1 cellular context compared by ENCODE assay signal in the genomic region with DNA sequence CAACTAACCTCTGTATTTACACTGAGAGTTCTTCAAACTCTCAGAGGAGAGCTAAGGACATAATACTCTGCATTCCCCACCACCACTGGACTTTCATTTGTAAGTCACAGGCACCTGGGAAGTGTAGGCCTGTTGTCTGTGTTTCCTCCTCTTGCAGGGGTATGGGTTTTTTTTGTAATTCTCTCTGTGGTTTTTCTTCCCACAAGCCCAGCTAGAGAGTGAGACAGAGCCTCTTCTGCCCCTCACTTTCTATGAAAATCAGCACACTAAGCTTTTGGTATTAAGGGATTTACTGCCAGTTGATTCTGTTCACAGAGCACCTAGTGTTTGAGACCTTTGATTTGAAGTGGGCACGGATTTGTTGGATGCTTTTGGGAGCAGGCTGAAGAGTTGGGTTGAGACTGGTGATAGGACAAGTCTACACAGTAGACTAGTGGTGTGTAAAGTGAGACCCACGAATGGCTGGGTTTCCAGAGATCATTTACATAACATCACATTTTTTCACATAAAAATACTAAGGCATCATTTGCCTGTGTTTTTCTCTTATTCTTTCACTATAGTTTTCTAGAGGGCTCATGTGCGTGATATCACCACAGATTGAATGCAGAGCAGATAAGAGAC.
TF ChIP-seq lines count a peak whose summit lies in the region.

No MANE protein-coding gene starts in this region.

TF ChIP-seq in GM23338, 12 proteins besides CTCF, POLR2A, EP300 and RAD21 (continued from another document):
- TF ChIP-seq, protein P1, sequence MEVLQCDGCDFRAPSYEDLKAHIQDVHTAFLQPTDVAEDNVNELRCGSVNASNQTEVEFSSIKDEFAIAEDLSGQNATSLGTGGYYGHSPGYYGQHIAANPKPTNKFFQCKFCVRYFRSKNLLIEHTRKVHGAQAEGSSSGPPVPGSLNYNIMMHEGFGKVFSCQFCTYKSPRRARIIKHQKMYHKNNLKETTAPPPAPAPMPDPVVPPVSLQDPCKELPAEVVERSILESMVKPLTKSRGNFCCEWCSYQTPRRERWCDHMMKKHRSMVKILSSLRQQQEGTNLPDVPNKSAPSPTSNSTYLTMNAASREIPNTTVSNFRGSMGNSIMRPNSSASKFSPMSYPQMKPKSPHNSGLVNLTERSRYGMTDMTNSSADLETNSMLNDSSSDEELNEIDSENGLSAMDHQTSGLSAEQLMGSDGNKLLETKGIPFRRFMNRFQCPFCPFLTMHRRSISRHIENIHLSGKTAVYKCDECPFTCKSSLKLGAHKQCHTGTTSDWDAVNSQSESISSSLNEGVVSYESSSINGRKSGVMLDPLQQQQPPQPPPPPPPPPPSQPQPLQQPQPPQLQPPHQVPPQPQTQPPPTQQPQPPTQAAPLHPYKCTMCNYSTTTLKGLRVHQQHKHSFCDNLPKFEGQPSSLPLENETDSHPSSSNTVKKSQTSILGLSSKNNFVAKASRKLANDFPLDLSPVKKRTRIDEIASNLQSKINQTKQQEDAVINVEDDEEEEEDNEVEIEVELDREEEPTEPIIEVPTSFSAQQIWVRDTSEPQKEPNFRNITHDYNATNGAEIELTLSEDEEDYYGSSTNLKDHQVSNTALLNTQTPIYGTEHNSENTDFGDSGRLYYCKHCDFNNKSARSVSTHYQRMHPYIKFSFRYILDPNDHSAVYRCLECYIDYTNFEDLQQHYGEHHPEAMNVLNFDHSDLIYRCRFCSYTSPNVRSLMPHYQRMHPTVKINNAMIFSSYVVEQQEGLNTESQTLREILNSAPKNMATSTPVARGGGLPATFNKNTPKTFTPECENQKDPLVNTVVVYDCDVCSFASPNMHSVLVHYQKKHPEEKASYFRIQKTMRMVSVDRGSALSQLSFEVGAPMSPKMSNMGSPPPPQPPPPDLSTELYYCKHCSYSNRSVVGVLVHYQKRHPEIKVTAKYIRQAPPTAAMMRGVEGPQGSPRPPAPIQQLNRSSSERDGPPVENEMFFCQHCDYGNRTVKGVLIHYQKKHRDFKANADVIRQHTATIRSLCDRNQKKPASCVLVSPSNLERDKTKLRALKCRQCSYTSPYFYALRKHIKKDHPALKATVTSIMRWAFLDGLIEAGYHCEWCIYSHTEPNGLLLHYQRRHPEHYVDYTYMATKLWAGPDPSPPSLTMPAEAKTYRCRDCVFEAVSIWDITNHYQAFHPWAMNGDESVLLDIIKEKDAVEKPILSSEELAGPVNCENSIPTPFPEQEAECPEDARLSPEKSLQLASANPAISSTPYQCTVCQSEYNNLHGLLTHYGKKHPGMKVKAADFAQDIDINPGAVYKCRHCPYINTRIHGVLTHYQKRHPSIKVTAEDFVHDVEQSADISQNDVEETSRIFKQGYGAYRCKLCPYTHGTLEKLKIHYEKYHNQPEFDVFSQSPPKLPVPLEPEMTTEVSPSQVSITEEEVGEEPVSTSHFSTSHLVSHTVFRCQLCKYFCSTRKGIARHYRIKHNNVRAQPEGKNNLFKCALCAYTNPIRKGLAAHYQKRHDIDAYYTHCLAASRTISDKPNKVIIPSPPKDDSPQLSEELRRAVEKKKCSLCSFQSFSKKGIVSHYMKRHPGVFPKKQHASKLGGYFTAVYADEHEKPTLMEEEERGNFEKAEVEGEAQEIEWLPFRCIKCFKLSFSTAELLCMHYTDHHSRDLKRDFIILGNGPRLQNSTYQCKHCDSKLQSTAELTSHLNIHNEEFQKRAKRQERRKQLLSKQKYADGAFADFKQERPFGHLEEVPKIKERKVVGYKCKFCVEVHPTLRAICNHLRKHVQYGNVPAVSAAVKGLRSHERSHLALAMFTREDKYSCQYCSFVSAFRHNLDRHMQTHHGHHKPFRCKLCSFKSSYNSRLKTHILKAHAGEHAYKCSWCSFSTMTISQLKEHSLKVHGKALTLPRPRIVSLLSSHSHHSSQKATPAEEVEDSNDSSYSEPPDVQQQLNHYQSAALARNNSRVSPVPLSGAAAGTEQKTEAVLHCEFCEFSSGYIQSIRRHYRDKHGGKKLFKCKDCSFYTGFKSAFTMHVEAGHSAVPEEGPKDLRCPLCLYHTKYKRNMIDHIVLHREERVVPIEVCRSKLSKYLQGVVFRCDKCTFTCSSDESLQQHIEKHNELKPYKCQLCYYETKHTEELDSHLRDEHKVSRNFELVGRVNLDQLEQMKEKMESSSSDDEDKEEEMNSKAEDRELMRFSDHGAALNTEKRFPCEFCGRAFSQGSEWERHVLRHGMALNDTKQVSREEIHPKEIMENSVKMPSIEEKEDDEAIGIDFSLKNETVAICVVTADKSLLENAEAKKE (CRISPR knock-in tag; IDR thresholded peaks at IDR 0.05), result no peak
- TF ChIP-seq EZH2phosphoT487 (IDR thresholded peaks at IDR 0.05; ENCODE audit: unreplicated experiment) (no peak), NANOG (IDR thresholded peaks at IDR 0.05; ENCODE audit: borderline replicate concordance) (no peak), STAT1 (IDR thresholded peaks at IDR 0.05; ENCODE audit: unreplicated experiment) (no peak)
